8 cellular contexts compared by ENCODE assay signal in genomic region chr17:68258890-68259435, GRCh38. TPM values are rescaled to one million over a fixed set of nuclear protein-coding genes. Genes with fewer than 3 reads are reported as not detected.
DNase-seq lines count a peak whose midpoint lies in the region; ATAC-seq and TF ChIP-seq lines count a peak whose summit lies in the region.
"Not testable (repeated sequence)": the region's sequence is repeated elsewhere in the genome, so short reads cannot be mapped to it uniquely, and the experiment has no call there.

No MANE protein-coding gene starts in this region.

- not testable (repeated sequence) for H3K27ac ChIP-seq in SK-N-MC

- H2AFZ ChIP-seq in neuron (ENCODE audit: low read depth, low read length): not testable (repeated sequence)

- not testable (repeated sequence) for H3K27me3 ChIP-seq in neuron (ENCODE audit: insufficient read depth, low read length)

- not testable (repeated sequence) for H3K9me3 ChIP-seq in ES-I3 (ENCODE audit: control insufficient read depth, insufficient read depth, low read length); SK-N-MC (ENCODE audit: low read depth, low read length); neuron (ENCODE audit: low read length)

- peaks cover 12% of the 10 kb centered on the region; the same call in 1 of the 2 replicates for H3K36me3 ChIP-seq in ES-I3 (ENCODE audit: insufficient read depth, low read length)
- H3K36me3 ChIP-seq in SK-N-MC (ENCODE audit: insufficient read depth, low read length): not testable (repeated sequence)
- peaks cover 31% of the 10 kb centered on the region for H3K36me3 ChIP-seq in neuron (ENCODE audit: insufficient read depth, low read length)

- not testable (repeated sequence) for TF ChIP-seq CTCF in fibroblast of villous mesenchyme (IDR thresholded peaks at IDR 0.05; ENCODE audit: insufficient read depth, low read depth, low read length)

- ATAC-seq in GM21576 (IDR thresholded peaks at IDR 0.05; ENCODE audit: unreplicated experiment): peak; percentile 90
- peak; percentile 85 for ATAC-seq in HG03558 (IDR thresholded peaks at IDR 0.05; ENCODE audit: extremely low read depth, unreplicated experiment)

- not testable (repeated sequence) for DNase-seq in SK-N-MC (ENCODE audit: low read depth, low spot score)
- DNase-seq in activated effector memory CD4-positive, alpha-beta T cell treated with Interleukin-2 at 50 U/mL for 16 hours: peak; percentile 76
- peak; percentile 61 for DNase-seq in fibroblast of villous mesenchyme (ENCODE audit: low read depth)
- peak; percentile 70 for DNase-seq in stimulated activated naive CD4-positive, alpha-beta T cell treated with Interleukin-2 at 50 U/mL for 16 hours (lab: John Stamatoyannopoulos, UW)

- H3K4me1 ChIP-seq in ES-I3 (ENCODE audit: insufficient read depth, low read length); neuron (ENCODE audit: insufficient read depth, low read length): not testable (repeated sequence)

- not testable (repeated sequence) for H3K4me3 ChIP-seq in SK-N-MC; fibroblast of villous mesenchyme (ENCODE audit: low read depth, low read length)
- H3K4me3 ChIP-seq in neuron (ENCODE audit: low read length): peak overlapping the region; percentile 16

- peak overlapping the region; percentile 52 for H3K9ac ChIP-seq in ES-I3 (ENCODE audit: low read depth, low read length)
- H3K9ac ChIP-seq in SK-N-MC (ENCODE audit: insufficient read length): peak overlapping the region; percentile 41

RNA-seq across cellular contexts. Expression of gene AMZ2, which starts 11.1 kb away (rescaled TPM):
- total RNA-seq in fibroblast of villous mesenchyme: 77.6 and 98.0 TPM in 2 replicates

RNA-seq across cellular contexts. Expression of gene SLC16A6, which starts 32.0 kb away (rescaled TPM):
- 1.6 and 2.2 TPM in 2 replicates for total RNA-seq in fibroblast of villous mesenchyme

RNA-seq across cellular contexts. Expression of gene ARSG, which starts 32.3 kb away (rescaled TPM):
- total RNA-seq in fibroblast of villous mesenchyme: 4.5 and 5.6 TPM in 2 replicates
